17 cellular contexts compared by ENCODE assay signal in the genomic region with DNA sequence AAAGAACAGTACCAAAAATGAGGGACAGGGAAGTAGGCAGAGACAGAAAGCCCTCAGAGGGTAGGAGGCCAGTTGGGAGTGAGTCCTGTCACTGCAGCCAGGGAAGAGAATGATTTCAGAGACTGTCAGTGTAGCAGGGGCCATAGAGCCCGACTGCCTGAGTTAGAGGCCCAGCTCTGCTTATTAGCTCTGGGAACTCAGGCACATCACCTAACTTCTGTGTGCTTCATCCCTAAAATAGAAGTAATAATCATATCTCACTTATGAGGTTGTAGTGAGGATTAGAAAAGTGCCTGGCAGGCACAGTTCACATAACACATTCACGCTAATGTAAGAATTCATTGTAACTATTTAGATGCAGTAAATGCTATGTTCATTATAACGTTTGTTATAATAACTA. TPM values are rescaled to one million over a fixed set of nuclear protein-coding genes. Genes with fewer than 3 reads are reported as not detected.
DNase-seq lines count a peak whose midpoint lies in the region; ATAC-seq and TF ChIP-seq lines count a peak whose summit lies in the region.
"Had no signal": no experiment of that assay in that cellular context is flagged by ENCODE, and none has a peak within 500 bp of the region (broad histone marks: within the 10 kb centered on the region; RNA-seq: fewer than 3 reads in every experiment).

No MANE protein-coding gene starts in this region.

- H3K36me3 Mint-ChIP-seq in CD8-positive, alpha-beta memory T cell: peaks cover 16 to 42% (median 20%) of the 10 kb centered on the region in 3 donors

- no peak overlapping the region for H3K4me3 Mint-ChIP-seq in CD8-positive, alpha-beta memory T cell
- H3K4me3 Mint-ChIP-seq: CD14-positive monocyte; CD4-positive, alpha-beta memory T cell; CD4-positive, CD25-positive, alpha-beta regulatory T cell had no signal

- H3K4me3 ChIP-seq in heart left ventricle (no peak overlapping the region), right cardiac atrium (ENCODE audit: low read length) (no peak overlapping the region), right atrium auricular region (no peak overlapping the region)
- H3K4me3 ChIP-seq in CD8-positive, alpha-beta memory T cell (ENCODE audit: low read length): no peak overlapping the region
- H3K4me3 ChIP-seq: BLaER1 had no signal

- H3K4me1 ChIP-seq in heart left ventricle (peaks cover 0 to 4% (median 0%) of the 10 kb centered on the region in 12 donors), right cardiac atrium (ENCODE audit: control insufficient read depth, insufficient read depth, low read length) (no peaks in the 10 kb centered on the region), right atrium auricular region (no peaks in the 10 kb centered on the region)
- H3K4me1 ChIP-seq in CD8-positive, alpha-beta memory T cell (ENCODE audit: insufficient read depth, low read length): no peaks in the 10 kb centered on the region
- H3K4me1 ChIP-seq: BE2C, BLaER1, Caco-2 had no signal

- 48 to 57% (median 54%) methylated on average over 3 of the region's 3 CpGs for WGBS in heart left ventricle, 4 donors
- 54% methylated on average over 3 of the region's 3 CpGs for WGBS in right cardiac atrium

- intact Hi-C loops in heart left ventricle (cut with DNase I): no loop called here
- intact Hi-C loops in Right ventricle myocardium inferior (cut with DNase I): no loop called here
- intact Hi-C loops in right cardiac atrium (cut with DNase I): no loop called here

- TF ChIP-seq CTCF in heart left ventricle (IDR thresholded peaks at IDR 0.05) (no peak), right atrium auricular region (IDR thresholded peaks at IDR 0.05) (no peak)

- CTCF ChIA-PET in CD8-positive, alpha-beta memory T cell (lab: Charles Lee): no interaction called here

- H3K27me3 ChIP-seq in heart left ventricle (no peaks in the 10 kb centered on the region), right cardiac atrium (ENCODE audit: control insufficient read depth, insufficient read depth) (no peaks in the 10 kb centered on the region), right atrium auricular region (no peaks in the 10 kb centered on the region)
- no peaks in the 10 kb centered on the region for H3K27me3 ChIP-seq in CD8-positive, alpha-beta memory T cell (ENCODE audit: insufficient read depth, low read length, poor library complexity, severe bottlenecking)
- H3K27me3 ChIP-seq: BE2C, BLaER1 had no signal

- no peak for DNase-seq in heart left ventricle
- DNase-seq in Right ventricle myocardium inferior (ENCODE audit: missing footprints): no peak
- no peak for DNase-seq in right cardiac atrium
- no peak for DNase-seq in right atrium auricular region (ENCODE audit: low spot score)
- DNase-seq in CD8-positive, alpha-beta memory T cell: no peak
- DNase-seq: 8988T; ACHN; BE2C; C1 segment of cervical spinal cord; Caco-2; Calu3; CD4-positive, alpha-beta memory T cell; CD4-positive, CD25-positive, alpha-beta regulatory T cell; DMS79 treated with DMSO at 0.1 percent for 48 hours; GF-D8 had no signal

- H3K27me3 Mint-ChIP-seq in CD8-positive, alpha-beta memory T cell: no peaks in the 10 kb centered on the region
- H3K27me3 Mint-ChIP-seq: CD4-positive, alpha-beta memory T cell; CD4-positive, CD25-positive, alpha-beta regulatory T cell had no signal

- H3K36me3 ChIP-seq in heart left ventricle (peaks cover 0 to 77% (median 14%) of the 10 kb centered on the region in 9 donors), right atrium auricular region (peaks cover 5% of the 10 kb centered on the region)
- H3K36me3 ChIP-seq in CD8-positive, alpha-beta memory T cell (ENCODE audit: insufficient read depth, low read length): no peaks in the 10 kb centered on the region

- no peak overlapping the region for H3K27ac Mint-ChIP-seq in CD8-positive, alpha-beta memory T cell
- H3K27ac Mint-ChIP-seq: CD4-positive, alpha-beta memory T cell; CD4-positive, CD25-positive, alpha-beta regulatory T cell had no signal

- no peak for TF ChIP-seq POLR2A in heart left ventricle (IDR thresholded peaks at IDR 0.05)

- no peak overlapping the region for H3K27ac ChIP-seq in heart left ventricle
- peak overlapping the region; percentile 73 for H3K27ac ChIP-seq in right cardiac atrium (ENCODE audit: low read length)
- H3K27ac ChIP-seq in right atrium auricular region: no peak overlapping the region
- no peak overlapping the region for H3K27ac ChIP-seq in CD8-positive, alpha-beta memory T cell (ENCODE audit: low read depth, low read length)
- H3K27ac ChIP-seq: BLaER1 had no signal

- H3K4me1 Mint-ChIP-seq in CD8-positive, alpha-beta memory T cell: no peaks in the 10 kb centered on the region
- H3K4me1 Mint-ChIP-seq: CD4-positive, alpha-beta memory T cell; CD4-positive, CD25-positive, alpha-beta regulatory T cell had no signal

- no peaks in the 10 kb centered on the region for H3K9me3 Mint-ChIP-seq in CD8-positive, alpha-beta memory T cell
- H3K9me3 Mint-ChIP-seq: CD14-positive monocyte; CD4-positive, alpha-beta memory T cell had no signal

- H3K9me3 ChIP-seq in heart left ventricle (no peaks in the 10 kb centered on the region), right cardiac atrium (ENCODE audit: control insufficient read depth, low read length) (no peaks in the 10 kb centered on the region), right atrium auricular region (no peaks in the 10 kb centered on the region)
- H3K9me3 ChIP-seq in CD8-positive, alpha-beta memory T cell (ENCODE audit: low read length): no peaks in the 10 kb centered on the region
- H3K9me3 ChIP-seq: BE2C, BLaER1, Caco-2 had no signal

- POLR2A ChIA-PET in CD8-positive, alpha-beta memory T cell (lab: Charles Lee): no interaction called here

- ATAC-seq in heart left ventricle (peak in 3 of 4 donors; percentile 30 to 62 (median 31)), Right ventricle myocardium inferior (no peak), right cardiac atrium (no peak)

RNA-seq across cellular contexts. Expression of a gene that starts 18.3 kb away (rescaled TPM):
- total RNA-seq in heart left ventricle (10 to 100 TPM in 2 of 9 donors, 1 to 10 TPM in 7; 1.4 to 62.7 (median 3.0) TPM), Right ventricle myocardium inferior (6.1 TPM), right cardiac atrium (1 to 10 TPM; 5.8 to 9.6 (median 9.4) TPM), right atrium auricular region (1 to 10 TPM; 3.4 to 4.8 TPM)
- polyA plus RNA-seq in heart left ventricle (1 to 10 TPM; 2.0 to 2.3 TPM), right cardiac atrium (3.2 TPM)
- 10 to 100 TPM in 1 of 2 experiments, 1 to 10 TPM in 1; 9.3 to 12.3 TPM for total RNA-seq in CD8-positive, alpha-beta memory T cell
- 8.5 TPM for polyA plus RNA-seq in CD8-positive, alpha-beta memory T cell

RNA-seq across cellular contexts. Expression of a gene that starts 31.2 kb away (rescaled TPM):
- total RNA-seq in heart left ventricle (10 to 100 TPM; 42.0 to 69.4 (median 60.9) TPM), Right ventricle myocardium inferior (65.3 TPM), right cardiac atrium (10 to 100 TPM; 70.3 to 94.7 (median 75.5) TPM), right atrium auricular region (10 to 100 TPM; 44.7 to 55.5 TPM)
- polyA plus RNA-seq in heart left ventricle (10 to 100 TPM; 22.6 to 82.9 TPM), right cardiac atrium (41.3 TPM)
- 100 to 1,000 TPM; 342 to 353 TPM for total RNA-seq in CD8-positive, alpha-beta memory T cell
- polyA plus RNA-seq in CD8-positive, alpha-beta memory T cell: 115 TPM

Comparison
In these comparisons a context has a peak if more than half of its experiments do, and no peak if none do; other contexts are left out.
1. ATAC-seq: peak in heart left ventricle (3 of 4); none in Right ventricle myocardium inferior (single experiment) and right cardiac atrium (0 of 2).